ENCODE assay signal across 1 cellular context in the genomic region with DNA sequence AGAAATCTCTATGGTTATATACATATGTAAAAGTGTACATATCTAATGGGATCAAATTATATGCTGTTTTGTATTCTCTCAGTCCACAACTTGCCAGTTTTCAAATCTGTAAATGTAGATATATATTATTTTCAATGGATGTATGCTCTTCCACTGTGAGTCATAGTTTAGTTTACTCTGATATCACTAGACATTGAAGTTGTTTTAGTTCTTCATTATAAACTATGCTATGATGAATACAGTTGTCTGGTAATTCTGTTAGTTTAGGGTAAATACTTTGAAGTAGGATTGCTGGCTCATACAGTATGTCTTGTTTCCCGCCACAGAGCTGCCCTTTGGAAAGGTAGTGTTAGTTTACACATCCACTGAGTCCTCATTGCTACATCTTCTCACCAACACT.
TF ChIP-seq lines count a peak whose summit lies in the region.

No MANE protein-coding gene starts in this region.

TF ChIP-seq in IMR-90, 13 proteins besides CTCF, POLR2A, EP300 and RAD21 (continued from another document):
- TF ChIP-seq, protein P1, sequence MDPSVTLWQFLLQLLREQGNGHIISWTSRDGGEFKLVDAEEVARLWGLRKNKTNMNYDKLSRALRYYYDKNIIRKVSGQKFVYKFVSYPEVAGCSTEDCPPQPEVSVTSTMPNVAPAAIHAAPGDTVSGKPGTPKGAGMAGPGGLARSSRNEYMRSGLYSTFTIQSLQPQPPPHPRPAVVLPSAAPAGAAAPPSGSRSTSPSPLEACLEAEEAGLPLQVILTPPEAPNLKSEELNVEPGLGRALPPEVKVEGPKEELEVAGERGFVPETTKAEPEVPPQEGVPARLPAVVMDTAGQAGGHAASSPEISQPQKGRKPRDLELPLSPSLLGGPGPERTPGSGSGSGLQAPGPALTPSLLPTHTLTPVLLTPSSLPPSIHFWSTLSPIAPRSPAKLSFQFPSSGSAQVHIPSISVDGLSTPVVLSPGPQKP (IDR thresholded peaks at IDR 0.05; ENCODE audit: borderline replicate concordance, low read depth, low read length), result no peak
- TF ChIP-seq, protein P2, sequence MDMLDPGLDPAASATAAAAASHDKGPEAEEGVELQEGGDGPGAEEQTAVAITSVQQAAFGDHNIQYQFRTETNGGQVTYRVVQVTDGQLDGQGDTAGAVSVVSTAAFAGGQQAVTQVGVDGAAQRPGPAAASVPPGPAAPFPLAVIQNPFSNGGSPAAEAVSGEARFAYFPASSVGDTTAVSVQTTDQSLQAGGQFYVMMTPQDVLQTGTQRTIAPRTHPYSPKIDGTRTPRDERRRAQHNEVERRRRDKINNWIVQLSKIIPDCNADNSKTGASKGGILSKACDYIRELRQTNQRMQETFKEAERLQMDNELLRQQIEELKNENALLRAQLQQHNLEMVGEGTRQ (IDR thresholded peaks at IDR 0.05; ENCODE audit: low read depth, low read length), result no peak
- no peak for TF ChIP-seq BHLHE40 (IDR thresholded peaks at IDR 0.05; ENCODE audit: low read depth, low read length)
- no peak for TF ChIP-seq RCOR1 (IDR thresholded peaks at IDR 0.05; ENCODE audit: insufficient replicate concordance, low read length)
- TF ChIP-seq MAFK (IDR thresholded peaks at IDR 0.05; ENCODE audit: low read depth, low read length), result no peak
- TF ChIP-seq MAZ (IDR thresholded peaks at IDR 0.05; ENCODE audit: borderline replicate concordance, low read depth, low read length), result no peak
- TF ChIP-seq MXI1 (IDR thresholded peaks at IDR 0.05; ENCODE audit: borderline replicate concordance, low read depth, low read length), result no peak
- TF ChIP-seq CHD1 (IDR thresholded peaks at IDR 0.05; ENCODE audit: low read depth, low read length), result no peak
